Comparison of ENCODE assay signal across 8 cellular contexts in genomic region chr14:81435578-81436295, GRCh38. TPM values are rescaled to one million over a fixed set of nuclear protein-coding genes. Genes with fewer than 3 reads are reported as not detected.
DNase-seq lines count a peak whose midpoint lies in the region; ATAC-seq and TF ChIP-seq lines count a peak whose summit lies in the region.

No MANE protein-coding gene starts in this region.

- peak overlapping the region; percentile 71 for H3K4me3 ChIP-seq in HUES6 (ENCODE audit: low read depth, low read length)
- H3K4me3 ChIP-seq in breast epithelium, result peak overlapping the region; percentile 60 to 91 (median 71)
- peak overlapping the region; percentile 79 for H3K4me3 ChIP-seq in iPS-20b (ENCODE audit: low read length)
- H3K4me3 ChIP-seq in skeletal muscle cell (ENCODE audit: low read depth, low read length), result peak overlapping the region; percentile 49

- intact Hi-C loops in breast epithelium (cut with DNase I; ENCODE audit: low total_unique reads), result no loop called here

- DNase-seq in Caki2 (ENCODE audit: low read depth) (peak; percentile 73), SK-MEL-5 (ENCODE audit: low read depth, low spot score) (peak; percentile 21), breast epithelium (ENCODE audit: low spot score in 2 of 2) (no peak), skeletal muscle cell (ENCODE audit: low read depth) (no peak), NK-92 (lab: John Stamatoyannopoulos, UW; ENCODE audit: unreplicated experiment) (no peak)

- no peak overlapping the region for H3K27ac ChIP-seq in HUES6 (ENCODE audit: low read depth, low read length)
- peak overlapping the region; percentile 78 to 79 for H3K27ac ChIP-seq in breast epithelium
- no peak overlapping the region for H3K27ac ChIP-seq in iPS-20b (ENCODE audit: low read length)

- peak; percentile 44 for ATAC-seq in GM21447 (IDR thresholded peaks at IDR 0.05; ENCODE audit: unreplicated experiment)

- in situ Hi-C loops in Caki2 (cut with HindIII; ENCODE audit: low pct_unique_long_range_greater_than_20kb, low sequenced_read_pairs) (no loop called here), SK-MEL-5 (cut with HindIII; ENCODE audit: low pct_unique_long_range_greater_than_20kb, low sequenced_read_pairs) (no loop called here)

- TF ChIP-seq POLR2A in breast epithelium (IDR thresholded peaks at IDR 0.05), result no peak

- H3K9ac ChIP-seq in HUES6 (ENCODE audit: low read length) (peak overlapping the region; percentile 6), iPS-20b (ENCODE audit: low read depth, low read length) (peak overlapping the region; percentile 48; the same call in 1 of the 2 replicates)

- no peak for TF ChIP-seq CTCF in breast epithelium (IDR thresholded peaks at IDR 0.05)

- H3K27me3 ChIP-seq in HUES6 (ENCODE audit: control insufficient read depth, insufficient read depth, low read length) (peaks cover 51% of the 10 kb centered on the region), breast epithelium (peaks cover 0 to 11% of the 10 kb centered on the region in 2 donors), iPS-20b (ENCODE audit: insufficient read depth, low read length) (peaks cover 39% of the 10 kb centered on the region)

- H3K4me1 ChIP-seq in HUES6 (ENCODE audit: control insufficient read depth, insufficient read depth, low read length) (peaks cover 22% of the 10 kb centered on the region), breast epithelium (peaks cover 0 to 10% of the 10 kb centered on the region in 2 donors), iPS-20b (ENCODE audit: insufficient read depth, low read length) (peaks cover 22% of the 10 kb centered on the region)

- H3K9me3 ChIP-seq in HUES6 (ENCODE audit: control insufficient read depth, insufficient read depth, low read depth, low read length) (no peaks in the 10 kb centered on the region), breast epithelium (no peaks in the 10 kb centered on the region), iPS-20b (ENCODE audit: insufficient read depth, low read depth, low read length) (no peaks in the 10 kb centered on the region)

- no peaks in the 10 kb centered on the region for H3K36me3 ChIP-seq in HUES6 (ENCODE audit: control insufficient read depth, insufficient read depth, low read length)
- H3K36me3 ChIP-seq in breast epithelium, result no peaks in the 10 kb centered on the region
- H3K36me3 ChIP-seq in iPS-20b (ENCODE audit: insufficient read depth, low read depth, low read length), result peaks cover 3% of the 10 kb centered on the region; the same call in 1 of the 2 replicates

RNA-seq across cellular contexts. Expression of gene STON2, which starts 35.6 kb away (rescaled TPM):
- 7.2 and 9.8 TPM in 2 replicates for total RNA-seq in Caki2 (2014; rRNA removed; shearing (Covaris generic); ENCODE audit: low replicate concordance)
- total RNA-seq in SK-MEL-5 (2014; rRNA removed; shearing (Covaris generic)), result 14.8 and 16.3 TPM in 2 replicates
- polyA plus RNA-seq in SK-MEL-5 (2015; cell fraction: cytosol; rRNA removed), result 6.0 and 8.3 TPM in 2 replicates
- polyA plus RNA-seq in SK-MEL-5 (2015; cell fraction: nucleus; rRNA removed), result 2.5 and 4.7 TPM in 2 replicates
- 10 to 100 TPM; 24.6 to 30.2 (median 27.5) TPM for total RNA-seq in breast epithelium

Comparison
In these comparisons a context has a peak if more than half of its experiments do, and no peak if none do; other contexts are left out.
1. DNase-seq: peak in Caki2 (single experiment) and SK-MEL-5 (single experiment); none in breast epithelium (0 of 2), skeletal muscle cell (single experiment) and NK-92 (single experiment).
2. H3K27ac ChIP-seq: peak in breast epithelium (2 of 2); none in HUES6 (single experiment) and iPS-20b (single experiment).
3. Peak in every context shown above with its lines, with median percentiles within 50 percentile points of each other: H3K4me3 ChIP-seq.